Comparison of ENCODE assay signal across 8 cellular contexts in genomic region chr2:235493775-235494715, GRCh38. TPM values are rescaled to one million over a fixed set of nuclear protein-coding genes. Genes with fewer than 3 reads are reported as not detected.
DNase-seq lines count a peak whose midpoint lies in the region; ATAC-seq and TF ChIP-seq lines count a peak whose summit lies in the region.

Gene AGAP1 (plus strand): TSS chr2:235494043.

- peaks cover 27% of the 10 kb centered on the region for H3K27me3 ChIP-seq in HUES64 (ENCODE audit: insufficient read depth, low read length)
- H3K27me3 ChIP-seq in RWPE2 (ENCODE audit: insufficient read depth, poor library complexity, severe bottlenecking), result no peaks in the 10 kb centered on the region

- peaks cover 21 to 42% (median 29%) of the 10 kb centered on the region in 3 donors for H3K27me3 Mint-ChIP-seq in immature natural killer cell (ENCODE audit: low read depth in 3 of 3)

- peaks cover 18 to 21% of the 10 kb centered on the region in 2 donors for H3K4me1 Mint-ChIP-seq in immature natural killer cell

- no peak for TF ChIP-seq CTCF in RWPE2 (IDR thresholded peaks at IDR 0.05; ENCODE audit: poor library complexity, severe bottlenecking)

- H3K9ac ChIP-seq in HUES64 (ENCODE audit: low read depth, low read length), result peak within 1 kb of the TSS; percentile 72

- H3K9me3 ChIP-seq in HUES64 (ENCODE audit: insufficient read depth, low read depth, low read length) (no peaks in the 10 kb centered on the region), RWPE2 (ENCODE audit: severe bottlenecking) (no peaks in the 10 kb centered on the region)

- DNase-seq in activated T-cell treated with anti-CD3 and anti-CD28 coated beads for 48 hours (ENCODE audit: low read depth), result peak; percentile 21
- DNase-seq in activated T-cell treated with anti-CD3 and anti-CD28 coated beads for 4 hours, result no peak
- no peak for DNase-seq in RWPE2 (ENCODE audit: low spot score)
- DNase-seq in cerebellar nuclear complex (lab: John Stamatoyannopoulos, UW), result peak; percentile 11 to 63
- DNase-seq in immature natural killer cell, result no peak
- peak; percentile 53 for DNase-seq in skeletal muscle cell (ENCODE audit: low read depth)

- peaks cover 0 to 6% (median 0%) of the 10 kb centered on the region in 6 donors for H3K9me3 Mint-ChIP-seq in immature natural killer cell

- peaks cover 25% of the 10 kb centered on the region for H3K4me1 ChIP-seq in HUES64 (ENCODE audit: insufficient read depth, low read length)
- H3K4me1 ChIP-seq in RWPE2 (ENCODE audit: insufficient read depth, poor library complexity, severe bottlenecking), result peaks cover 11% of the 10 kb centered on the region

- peak within 1 kb of the TSS; percentile 74 to 82 (median 80) for H3K4me3 Mint-ChIP-seq in immature natural killer cell

- peak within 1 kb of the TSS; percentile 70 for H3K4me3 ChIP-seq in HUES64 (ENCODE audit: low read length)
- H3K4me3 ChIP-seq in RWPE2 (ENCODE audit: severe bottlenecking), result peak within 1 kb of the TSS; percentile 99
- peak within 1 kb of the TSS; percentile 71 for H3K4me3 ChIP-seq in skeletal muscle cell (ENCODE audit: low read depth, low read length)

- H3K27ac Mint-ChIP-seq in immature natural killer cell, result no peak within 1 kb of the TSS

- WGBS in HUES64, result under 1% methylated on average over 156 of the region's 156 CpGs

- ATAC-seq in RWPE2 (ENCODE audit: low read depth), result peak; percentile 75
- no peak for ATAC-seq in HG03159 (IDR thresholded peaks at IDR 0.05; ENCODE audit: unreplicated experiment)

- H3K36me3 ChIP-seq in HUES64 (ENCODE audit: insufficient read depth, low read length) (no peaks in the 10 kb centered on the region), RWPE2 (ENCODE audit: low read depth) (no peaks in the 10 kb centered on the region)

- no peak within 1 kb of the TSS for H3K27ac ChIP-seq in HUES64 (ENCODE audit: low read depth, low read length)
- H3K27ac ChIP-seq in RWPE2 (ENCODE audit: poor library complexity, severe bottlenecking), result peak within 1 kb of the TSS; percentile 46

- H3K36me3 Mint-ChIP-seq in immature natural killer cell, result no peaks in the 10 kb centered on the region

RNA-seq across cellular contexts. Expression of gene AGAP1, which starts in this region (rescaled TPM):
- 15.7 TPM for polyA plus RNA-seq in HUES64 (2013, experiment 1 of 2)
- polyA plus RNA-seq in HUES64 (2013, experiment 2 of 2), result 16.4 TPM
- polyA plus RNA-seq in immature natural killer cell, result 1 to 10 TPM in 1 of 3 donors, under 1 TPM in 2; 0.18 to 2.3 (median 0.21) TPM

Comparison
In these comparisons a context has a peak if more than half of its experiments do, and no peak if none do; other contexts are left out.
1. DNase-seq: peak in activated T-cell treated with anti-CD3 and anti-CD28 coated beads for 48 hours (single experiment), cerebellar nuclear complex (2 of 2) and skeletal muscle cell (single experiment); none in activated T-cell treated with anti-CD3 and anti-CD28 coated beads for 4 hours (single experiment), RWPE2 (single experiment) and immature natural killer cell (0 of 3).
2. Peak in every context shown above with its lines, with median percentiles within 50 percentile points of each other: H3K4me3 ChIP-seq.